In genomic region chr11:128500488-128500887, GRCh38 we compare ENCODE assay signal across 14 cellular contexts.
DNase-seq lines count a peak whose midpoint lies in the region; ATAC-seq, FAIRE-seq and TF ChIP-seq lines count a peak whose summit lies in the region.
"Had no signal": no experiment of that assay in that cellular context is flagged by ENCODE, and none has a peak within 500 bp of the region (broad histone marks: within the 10 kb centered on the region; RNA-seq: fewer than 3 reads in every experiment).

No MANE protein-coding gene starts in this region.

- H3K27me3 Mint-ChIP-seq in naive B cell, result no peaks in the 10 kb centered on the region

- no peak overlapping the region for H3K9ac ChIP-seq in HepG2 (ENCODE audit: insufficient read depth, low read depth, low read length)

- BruUV-seq in HepG2 (replicated peaks; lab: Mats Ljungman, UMichigan), result no TSS peak

- no peak overlapping the region for H2AFZ ChIP-seq in HepG2 (ENCODE audit: low read length)

- no peaks in the 10 kb centered on the region for H3K9me3 Mint-ChIP-seq in naive B cell

- no peak for TF ChIP-seq EP300 in HepG2 (IDR thresholded peaks at IDR 0.05; ENCODE audit: low read depth in 2 of 2, low read length in 2 of 2)
- no peak for TF ChIP-seq EP300 in HepG2 (CRISPR knock-in tag; IDR thresholded peaks at IDR 0.05; ENCODE audit: borderline replicate concordance)

- H3K27me3 ChIP-seq in right lobe of liver (no peaks in the 10 kb centered on the region), HepG2 (ENCODE audit: control insufficient read depth in 1 of 2, insufficient read depth in 2 of 2, low read length in 2 of 2) (peaks cover 2 to 3% of the 10 kb centered on the region in 2 experiments; a peak in 1 of 5 replicates), pancreas (no peaks in the 10 kb centered on the region)

- CTCF ChIA-PET in HepG2 (lab: Yijun Ruan, JAX; ENCODE audit: low intra/inter-chr PET ratio, low total read pairs) (no interaction called here), GM10248 (lab: Yijun Ruan, JAX) (interaction anchor here (0.9 to 2.4 kb wide), 5 partner anchors 9 to 18 kb away, joined by 3 to 10 read pairs (median 4); no protein-coding TSS in a partner anchor)

- peaks cover 91 to 99% (median 97%) of the 10 kb centered on the region in 3 donors for H3K4me1 Mint-ChIP-seq in naive B cell

- no peak for TF ChIP-seq RAD21 in HepG2 (CRISPR knock-in tag; IDR thresholded peaks at IDR 0.05)

- no peak for DNase-seq in right lobe of liver
- no peak for DNase-seq in HepG2 (ENCODE audit: low spot score)
- DNase-seq in astrocyte of the hippocampus (ENCODE audit: low read depth, low spot score), result peak; percentile 49
- DNase-seq in naive B cell, result no peak
- DNase-seq in pancreas, result no peak
- no peak for DNase-seq in ureter (ENCODE audit: low spot score)
- DNase-seq in GM10248 (ENCODE audit: extremely low spot score), result no peak
- DNase-seq: activated CD8-positive, alpha-beta memory T cell treated with anti-CD3 and anti-CD28 coated beads for 24 hours; Caco-2; NCI-H1105 treated with DMSO at 0.1 percent for 48 hours; retina had no signal

- peak overlapping the region; percentile 19 to 85 (median 78) for H3K4me3 Mint-ChIP-seq in naive B cell

- in situ Hi-C loops in HepG2 (cut with HindIII; ENCODE audit: extremely low pct_ligation_motif_present, low pct_unique_long_range_greater_than_20kb), result no loop called here

- peaks cover 28 to 33% of the 10 kb centered on the region in 2 donors for H3K36me3 Mint-ChIP-seq in naive B cell

- H3K9me3 ChIP-seq in right lobe of liver, result no peaks in the 10 kb centered on the region
- H3K9me3 ChIP-seq in HepG2 (ENCODE audit: low read length), result no peaks in the 10 kb centered on the region
- no peaks in the 10 kb centered on the region for H3K9me3 ChIP-seq in pancreas
- H3K9me3 ChIP-seq: Caco-2 had no signal

- POLR2A ChIA-PET in HepG2 (lab: Yijun Ruan, JAX) (no interaction called here), GM10248 (lab: Yijun Ruan, JAX) (interaction anchor here (0.6 kb wide), 1 partner anchor 194 kb away, joined by 3 read pairs; no protein-coding TSS in a partner anchor)

- no peak for TF ChIP-seq POLR2A in right lobe of liver (IDR thresholded peaks at IDR 0.05)
- no peak for TF ChIP-seq POLR2A in HepG2 (IDR thresholded peaks at IDR 0.05; ENCODE audit: insufficient read depth in 1 of 2, low read depth in 2 of 2, low read length in 2 of 2)

- H3K79me2 ChIP-seq in HepG2 (ENCODE audit: insufficient read depth, low read length), result no peaks in the 10 kb centered on the region

- H3K27ac Mint-ChIP-seq in naive B cell, result peak overlapping the region; percentile 24 to 95 (median 86)

- H3K36me3 ChIP-seq in right lobe of liver, result no peaks in the 10 kb centered on the region
- no peaks in the 10 kb centered on the region for H3K36me3 ChIP-seq in HepG2 (replicated peaks in 1 of 2; ENCODE audit: control insufficient read depth in 1 of 2, insufficient read depth in 2 of 2, low read length in 2 of 2)
- H3K36me3 ChIP-seq in pancreas, result no peaks in the 10 kb centered on the region

- no peak for FAIRE-seq in HepG2 (lab: Jason Lieb, UNC)
- no peak for FAIRE-seq in pancreas (lab: Jason Lieb, UNC)
- FAIRE-seq: H54, islet of Langerhans had no signal

- H4K20me1 ChIP-seq in HepG2 (ENCODE audit: insufficient read depth, low read length), result no peaks in the 10 kb centered on the region

- intact Hi-C loops in right lobe of liver (cut with DNase I) (no loop called here), HepG2 (cut with micrococcal nuclease; ENCODE audit: unreplicated experiment) (no loop called here), pancreas (cut with DNase I) (no loop called here)

- ATAC-seq in right lobe of liver, result no peak
- ATAC-seq in HepG2, result no peak
- no peak for ATAC-seq in naive B cell (ENCODE audit: low read depth in 2 of 2)
- ATAC-seq in pancreas, result no peak
- no peak for ATAC-seq in HG03460 (IDR thresholded peaks at IDR 0.05; ENCODE audit: unreplicated experiment)

- H3K4me1 ChIP-seq in right lobe of liver (peaks cover 0 to 38% (median 18%) of the 10 kb centered on the region in 4 donors), HepG2 (ENCODE audit: insufficient read depth, low read length) (no peaks in the 10 kb centered on the region), pancreas (peaks cover 15 to 30% (median 16%) of the 10 kb centered on the region in 3 donors)
- H3K4me1 ChIP-seq: Caco-2 had no signal

- TF ChIP-seq CTCF in right lobe of liver (IDR thresholded peaks at IDR 0.05) (no peak), HepG2 (CRISPR knock-in tag; IDR thresholded peaks at IDR 0.05) (no peak), pancreas (IDR thresholded peaks at IDR 0.05) (no peak), GM10248 (IDR thresholded peaks at IDR 0.05; ENCODE audit: control extremely low read depth, extremely low read depth, low read depth, missing control alignments) (no peak)

- H3K4me3 ChIP-seq in right lobe of liver (no peak overlapping the region), HepG2 (replicated peaks in 1 of 3; ENCODE audit: insufficient read depth in 1 of 3, low read depth in 2 of 3, low read length in 3 of 3) (no peak overlapping the region), pancreas (no peak overlapping the region)

- H3K4me2 ChIP-seq in HepG2 (ENCODE audit: low read depth, low read length), result no peak overlapping the region

- 57% methylated on average over 5 of the region's 5 CpGs for WGBS in right lobe of liver (ENCODE audit: insufficient coverage, low coverage, low lambda C conversion rate, missing lambda C conversion rate)
- WGBS in HepG2 (ENCODE audit: low lambda C conversion rate), result 68% methylated on average over 5 of the region's 5 CpGs
- WGBS in pancreas, 2 donors, result 90 to 91% methylated on average over 5 of the region's 5 CpGs

- peak overlapping the region in 2 of 3 donors; percentile 14 to 33 for H3K27ac ChIP-seq in right lobe of liver
- H3K27ac ChIP-seq in HepG2 (ENCODE audit: extremely low read length, insufficient read depth, low read length), result no peak overlapping the region
- no peak overlapping the region for H3K27ac ChIP-seq in pancreas

TF ChIP-seq in HepG2, 621 proteins besides CTCF, POLR2A, EP300 and RAD21:
- TF ChIP-seq FOXP4 (CRISPR knock-in tag; IDR thresholded peaks at IDR 0.05), result no peak
- no peak for TF ChIP-seq POGZ (CRISPR knock-in tag; IDR thresholded peaks at IDR 0.05)
- TF ChIP-seq ZSCAN9 (CRISPR knock-in tag; IDR thresholded peaks at IDR 0.05; ENCODE audit: borderline replicate concordance), result no peak
- no peak for TF ChIP-seq ARNT2 (CRISPR knock-in tag; IDR thresholded peaks at IDR 0.05; ENCODE audit: low read depth)
- no peak for TF ChIP-seq ZBTB38 (CRISPR knock-in tag; IDR thresholded peaks at IDR 0.05)
- no peak for TF ChIP-seq RBM22 (optimal IDR thresholded peaks at IDR 0.05; ENCODE audit: low read length)
- no peak for TF ChIP-seq ZNF761 (CRISPR knock-in tag; conservative IDR thresholded peaks at IDR 0.05)
- TF ChIP-seq ZNF160 (CRISPR knock-in tag; IDR thresholded peaks at IDR 0.05), result no peak
- TF ChIP-seq TCF7L2 (IDR thresholded peaks at IDR 0.05; ENCODE audit: low read depth, low read length), result no peak
- TF ChIP-seq PLSCR1 (CRISPR knock-in tag; IDR thresholded peaks at IDR 0.05; ENCODE audit: borderline replicate concordance), result no peak

Comparison
In these comparisons a context has a peak if more than half of its experiments do, and no peak if none do; other contexts are left out.
1. H3K27ac ChIP-seq: peak in right lobe of liver (2 of 3); none in HepG2 (single experiment) and pancreas (0 of 4).